Comparison of ENCODE assay signal across 32 cellular contexts in the genomic region with DNA sequence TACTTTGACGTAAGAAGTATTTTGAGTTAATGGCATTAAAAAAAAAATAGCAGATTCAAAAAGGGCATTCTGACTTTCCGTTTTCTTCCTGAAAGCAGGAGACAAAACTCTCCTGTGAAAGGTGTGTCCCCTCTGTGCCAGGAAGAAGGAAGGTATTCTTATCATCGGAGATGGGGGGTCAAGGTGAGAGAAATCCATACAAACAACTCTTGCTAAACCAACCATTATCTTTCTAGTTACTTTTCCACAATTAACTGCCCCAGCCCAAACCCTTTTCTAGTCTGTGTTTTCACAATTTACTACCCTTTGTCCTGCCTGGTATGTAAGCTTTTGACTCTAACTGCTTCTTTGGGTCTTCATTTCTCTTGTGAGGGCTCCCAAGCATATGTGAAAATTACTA.
"Had no signal": no experiment of that assay in that cellular context is flagged by ENCODE, and none has a peak within 500 bp of the region (broad histone marks: within the 10 kb centered on the region; RNA-seq: fewer than 3 reads in every experiment).

No MANE protein-coding gene starts in this region.

- H3K4me3 Mint-ChIP-seq: activated CD4-positive, alpha-beta memory T cell treated with anti-CD3 and anti-CD28 coated beads, Interleukin-2, amount 10 ng/mL, durations not matched to agents 7 days and 5 days; activated CD8-positive, alpha-beta memory T cell treated with anti-CD3 and anti-CD28 coated beads, Interleukin-2, amount 10 ng/mL, durations not matched to agents 7 days and 5 days; activated naive CD8-positive, alpha-beta T cell treated with anti-CD3 and anti-CD28 coated beads for 36 hours had no signal

- H3K9me3 Mint-ChIP-seq: activated CD4-positive, alpha-beta memory T cell treated with anti-CD3 and anti-CD28 coated beads, Interleukin-2, amount 10 ng/mL, durations not matched to agents 7 days and 5 days; activated naive CD8-positive, alpha-beta T cell treated with anti-CD3 and anti-CD28 coated beads for 36 hours had no signal

- H3K36me3 ChIP-seq: brain microvascular endothelial cell, SJCRH30, WERI-Rb-1 had no signal

- ATAC-seq: activated CD8-positive, alpha-beta memory T cell treated with anti-CD3 and anti-CD28 coated beads, Interleukin-2, amount 10 ng/mL, durations not matched to agents 7 days and 5 days; Panc1 had no signal

- H3K36me3 Mint-ChIP-seq: activated CD8-positive, alpha-beta memory T cell treated with anti-CD3 and anti-CD28 coated beads, Interleukin-2, amount 10 ng/mL, durations not matched to agents 7 days and 5 days; activated naive CD8-positive, alpha-beta T cell treated with anti-CD3 and anti-CD28 coated beads for 36 hours had no signal

- DNase-seq: activated CD4-positive, alpha-beta memory T cell treated with anti-CD3 and anti-CD28 coated beads, Interleukin-2, amount 10 ng/mL, durations not matched to agents 7 days and 5 days; activated CD4-positive, alpha-beta T cell treated with anti-CD3 and anti-CD28 coated beads for 1 hour; activated CD4-positive, alpha-beta T cell treated with anti-CD3 and anti-CD28 coated beads for 48 hours; activated CD4-positive, CD25-positive, alpha-beta regulatory T cell; activated CD8-positive, alpha-beta memory T cell treated with anti-CD3 and anti-CD28 coated beads for 24 hours; activated CD8-positive, alpha-beta memory T cell treated with anti-CD3 and anti-CD28 coated beads, Interleukin-2, amount 10 ng/mL, durations not matched to agents 7 days and 5 days; activated CD8-positive, alpha-beta memory T cell treated with anti-CD3 and anti-CD28 coated beads, Interleukin-2, amount 50 U/mL, for 48 hours; activated effector memory CD4-positive, alpha-beta T cell treated with anti-CD3 and anti-CD28 coated beads, Interleukin-2, amount 50 U/mL, for 16 hours; activated naive CD4-positive, alpha-beta T cell; activated naive CD4-positive, alpha-beta T cell treated with anti-CD3 and anti-CD28 coated beads, Interleukin-2, amount 50 U/mL, for 16 hours; activated naive CD8-positive, alpha-beta T cell treated with anti-CD3 and anti-CD28 coated beads for 36 hours; amniotic stem cell; aorta; brain microvascular endothelial cell; central memory CD4-positive, alpha-beta T cell; Karpas-422; NCI-H1092; NCI-H1436 treated with DMSO at 0.1 percent for 48 hours; NCI-H1694 treated with DMSO at 0.1 percent for 48 hours; NCI-H2029; NCI-H2107; NCI-H2171; NCI-H446; NCI-H510A treated with DMSO at 0.1 percent for 48 hours; NCI-H526 treated with DMSO at 0.1 percent for 48 hours; NCI-H82; SHP77; SJCRH30; T1000; WERI-Rb-1 had no signal

- H3K4me3 ChIP-seq: SJCRH30, SK-N-MC had no signal

- H3K9me3 ChIP-seq: SJCRH30 had no signal

- H3K4me1 ChIP-seq: SJCRH30 had no signal

- H3K27ac Mint-ChIP-seq: activated CD4-positive, alpha-beta memory T cell treated with anti-CD3 and anti-CD28 coated beads, Interleukin-2, amount 10 ng/mL, durations not matched to agents 7 days and 5 days; activated CD8-positive, alpha-beta memory T cell treated with anti-CD3 and anti-CD28 coated beads, Interleukin-2, amount 10 ng/mL, durations not matched to agents 7 days and 5 days; activated naive CD8-positive, alpha-beta T cell treated with anti-CD3 and anti-CD28 coated beads for 36 hours had no signal

- H3K27ac ChIP-seq: brain microvascular endothelial cell, SJCRH30, SK-N-MC, WERI-Rb-1 had no signal

- H3K27me3 ChIP-seq: brain microvascular endothelial cell, SJCRH30 had no signal
